Comparison of ENCODE assay signal across 8 cellular contexts in genomic region chr17:19361975-19362292, GRCh38. TPM values are rescaled to one million over a fixed set of nuclear protein-coding genes. Genes with fewer than 3 reads are reported as not detected.
A peak's percentile ranks its signal among the peaks of the same experiment; 100 is the strongest.
DNase-seq lines count a peak whose midpoint lies in the region; ATAC-seq and TF ChIP-seq lines count a peak whose summit lies in the region.

No MANE protein-coding gene starts in this region.

- peak overlapping the region; percentile 71 for H3K4me3 ChIP-seq in OCI-LY1 (ENCODE audit: low read depth, low read length, poor library complexity, severe bottlenecking)
- H3K4me3 ChIP-seq in neuronal stem cell (ENCODE audit: low read length in 2 of 2) = peak overlapping the region; percentile 59 to 88

- H3K4me2 ChIP-seq in OCI-LY1 (ENCODE audit: low read length) (peak overlapping the region; percentile 88), neuronal stem cell (ENCODE audit: insufficient read depth, low read length, poor library complexity, severe bottlenecking) (peak overlapping the region; percentile 90)

- H3K9me3 ChIP-seq in OCI-LY1 (ENCODE audit: low read length) (no peaks in the 10 kb centered on the region), neuronal stem cell (replicated peaks in 1 of 2; ENCODE audit: control insufficient read depth in 2 of 2, insufficient read depth in 1 of 2, low read depth in 1 of 2, low read length in 2 of 2) (no peaks in the 10 kb centered on the region)

- no peak overlapping the region for H3K23ac ChIP-seq in neuronal stem cell (ENCODE audit: low read depth, low read length, poor library complexity)

- TF ChIP-seq CTCF in C4-2B (conservative IDR thresholded peaks at IDR 0.05) = no peak
- no peak for TF ChIP-seq CTCF in OCI-LY1 (IDR thresholded peaks at IDR 0.05; ENCODE audit: low read length)
- no peak for TF ChIP-seq CTCF in endothelial cell (IDR thresholded peaks at IDR 0.05; ENCODE audit: unreplicated experiment)

- no peak overlapping the region for H4K8ac ChIP-seq in neuronal stem cell (ENCODE audit: low read depth, low read length)

- peaks cover 8% of the 10 kb centered on the region for H3K4me1 Mint-ChIP-seq in endothelial cell (ENCODE audit: unreplicated experiment)

- no peak overlapping the region for H2AK5ac ChIP-seq in neuronal stem cell (ENCODE audit: low read depth, low read length)

- H3K9me2 ChIP-seq in OCI-LY1 (ENCODE audit: low read depth, low read length) = no peaks in the 10 kb centered on the region

- H2AFZ ChIP-seq in OCI-LY1 (ENCODE audit: low read length) (peak overlapping the region; percentile 55; the same call in 1 of the 2 replicates), neuronal stem cell (ENCODE audit: low read length) (peak overlapping the region; percentile 92)

- no peak overlapping the region for H3K18ac ChIP-seq in neuronal stem cell (ENCODE audit: low read length)

- H3K27me3 ChIP-seq in OCI-LY1 (ENCODE audit: insufficient read depth, low read length) = no peaks in the 10 kb centered on the region; the same call in 1 of the 2 replicates
- H3K27me3 ChIP-seq in neuronal stem cell (ENCODE audit: control insufficient read depth in 3 of 3, insufficient read depth in 3 of 3, low read depth in 1 of 3, low read length in 3 of 3) = no peaks in the 10 kb centered on the region

- H3K4me1 ChIP-seq in OCI-LY1 (ENCODE audit: insufficient read depth, low read length, severe bottlenecking) (peaks cover 12% of the 10 kb centered on the region), neuronal stem cell (ENCODE audit: control insufficient read depth in 2 of 2, insufficient read depth in 1 of 2, low read depth in 1 of 2, low read length in 2 of 2) (peaks cover 0 to 7% of the 10 kb centered on the region in 2 donors)

- H3K36me3 ChIP-seq in OCI-LY1 (ENCODE audit: insufficient read depth, low read length) (no peaks in the 10 kb centered on the region; the same call in 1 of the 2 replicates), neuronal stem cell (replicated peaks in 1 of 2; ENCODE audit: control insufficient read depth in 2 of 2, insufficient read depth in 2 of 2, low read length in 2 of 2) (peaks cover 4 to 9% of the 10 kb centered on the region in 2 donors)

- no peak overlapping the region for H3K4ac ChIP-seq in neuronal stem cell (ENCODE audit: low read length)

- H3K9me3 Mint-ChIP-seq in endothelial cell (ENCODE audit: unreplicated experiment) = no peaks in the 10 kb centered on the region

- no peak overlapping the region for H3K14ac ChIP-seq in neuronal stem cell (ENCODE audit: low read length)

- H3K27ac ChIP-seq in C4-2B = peak overlapping the region; percentile 79
- H3K27ac ChIP-seq in OCI-LY1 (ENCODE audit: low read depth, low read length, poor library complexity, severe bottlenecking) = no peak overlapping the region
- no peak overlapping the region for H3K27ac ChIP-seq in neuronal stem cell (replicated peaks; ENCODE audit: low read length)

- ATAC-seq in HG03025 (IDR thresholded peaks at IDR 0.05; ENCODE audit: low FRiP score, unreplicated experiment) = no peak
- no peak for ATAC-seq in HG03378 (IDR thresholded peaks at IDR 0.05; ENCODE audit: unreplicated experiment)

- no peaks in the 10 kb centered on the region for H4K20me1 ChIP-seq in OCI-LY1 (ENCODE audit: insufficient read depth, low read length)

- H3K79me1 ChIP-seq in neuronal stem cell (ENCODE audit: low read depth, low read length) = no peaks in the 10 kb centered on the region

- H2BK12ac ChIP-seq in neuronal stem cell (ENCODE audit: low read length) = no peak overlapping the region

- no peak overlapping the region for H2BK120ac ChIP-seq in neuronal stem cell (ENCODE audit: low read depth, low read length)

- peaks cover 17% of the 10 kb centered on the region for H3K27me3 Mint-ChIP-seq in endothelial cell (ENCODE audit: unreplicated experiment)

- no peaks in the 10 kb centered on the region for H3K79me2 ChIP-seq in OCI-LY1 (ENCODE audit: insufficient read depth, low read length)

- H2BK15ac ChIP-seq in neuronal stem cell (ENCODE audit: low read length) = no peak overlapping the region

- no CpG with 5 or more reads among the region's 16 CpGs for WGBS in neuronal stem cell (ENCODE audit: extremely low coverage in 2 of 2, insufficient read length in 2 of 2, insufficient replicate concordance in 1 of 2), 2 donors

- no peaks in the 10 kb centered on the region for H3K36me3 Mint-ChIP-seq in endothelial cell (ENCODE audit: low read depth, unreplicated experiment)

- DNase-seq in endothelial cell (ENCODE audit: low spot score) (no peak), neuronal stem cell (ENCODE audit: low spot score) (no peak), NOMO-1 treated with dmso at 0.1 percent for 144 hours (lab: John Stamatoyannopoulos, UW; ENCODE audit: unreplicated experiment) (no peak), activated gamma-delta T cell (lab: John Stamatoyannopoulos, UW) (no peak)

- H3K27ac Mint-ChIP-seq in endothelial cell (ENCODE audit: unreplicated experiment) = no peak overlapping the region

- peak overlapping the region; percentile 83 for H3K4me3 Mint-ChIP-seq in endothelial cell (ENCODE audit: unreplicated experiment)

- no peaks in the 10 kb centered on the region for H3F3A ChIP-seq in OCI-LY1 (ENCODE audit: insufficient read depth, low read length)

- no peak overlapping the region for H4K91ac ChIP-seq in neuronal stem cell (ENCODE audit: low read depth, low read length, poor library complexity)

- no peak overlapping the region for H2BK5ac ChIP-seq in neuronal stem cell (ENCODE audit: low read length)

- peak overlapping the region; percentile 64 for H3K9ac ChIP-seq in OCI-LY1 (ENCODE audit: low read length)
- peak overlapping the region; percentile 92 for H3K9ac ChIP-seq in neuronal stem cell (ENCODE audit: low read depth, low read length, poor library complexity)

RNA-seq across cellular contexts. Expression of gene B9D1, which starts 0.6 kb away (rescaled TPM):
- total RNA-seq in endothelial cell (ENCODE audit: unreplicated experiment) = 6.2 TPM
- 22.2 TPM for polyA plus RNA-seq in neuronal stem cell (2013, experiment 1 of 2)
- 23.4 TPM for polyA plus RNA-seq in neuronal stem cell (2013, experiment 2 of 2)

RNA-seq across cellular contexts. Expression of gene MAPK7, which starts 16.4 kb away (rescaled TPM):
- 48.5 TPM for total RNA-seq in endothelial cell (ENCODE audit: unreplicated experiment)
- 21.1 TPM for polyA plus RNA-seq in neuronal stem cell (2013, experiment 1 of 2)
- 21.3 TPM for polyA plus RNA-seq in neuronal stem cell (2013, experiment 2 of 2)

RNA-seq across cellular contexts. Expression of gene MFAP4, which starts 25.1 kb away (rescaled TPM):
- total RNA-seq in endothelial cell (ENCODE audit: unreplicated experiment) = 0.67 TPM
- 0.18 TPM for polyA plus RNA-seq in neuronal stem cell (2013, experiment 1 of 2)
- 0.07 TPM for polyA plus RNA-seq in neuronal stem cell (2013, experiment 2 of 2)

RNA-seq across cellular contexts. Expression of gene RNF112, which starts 49.1 kb away (rescaled TPM):
- total RNA-seq in endothelial cell (ENCODE audit: unreplicated experiment) = 0.31 TPM
- polyA plus RNA-seq in neuronal stem cell (2013, experiment 1 of 2) = 1.4 TPM
- polyA plus RNA-seq in neuronal stem cell (2013, experiment 2 of 2) = 1.1 TPM
